Comparison of ENCODE assay signal across 19 cellular contexts in the genomic region with DNA sequence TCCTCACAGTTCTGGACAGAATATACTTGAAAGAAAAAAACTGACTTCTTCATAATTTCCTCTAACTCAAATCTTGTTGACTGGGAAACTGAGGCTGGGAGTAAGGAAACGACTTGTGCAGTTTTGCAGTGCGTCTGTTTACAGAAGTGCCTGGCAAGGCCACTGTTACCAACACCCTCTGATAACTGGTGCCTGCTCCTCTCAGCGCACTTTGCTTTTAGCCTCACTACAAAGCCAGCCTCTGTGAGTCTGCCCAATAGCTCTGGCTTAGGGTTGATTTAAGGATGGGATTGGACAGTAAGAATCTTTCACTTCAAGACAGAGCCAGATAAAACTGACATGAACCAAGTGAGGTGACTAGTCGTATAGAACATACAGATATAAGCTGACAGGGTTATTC.
DNase-seq lines count a peak whose midpoint lies in the region; ATAC-seq, FAIRE-seq and TF ChIP-seq lines count a peak whose summit lies in the region.
"Had no signal": no experiment of that assay in that cellular context is flagged by ENCODE, and none has a peak within 500 bp of the region (broad histone marks: within the 10 kb centered on the region; RNA-seq: fewer than 3 reads in every experiment).

No MANE protein-coding gene starts in this region.

- ATAC-seq in heart left ventricle: peak; percentile 49 to 76 (median 69)
- ATAC-seq in left ventricle myocardium superior: peak; percentile 73
- ATAC-seq: CD8-positive, alpha-beta T cell; HCT116 had no signal

- H2BK5ac ChIP-seq in H1 (ENCODE audit: low read depth, low read length): no peak overlapping the region

- 32 to 50% (median 47%) methylated on average over 4 of the region's 4 CpGs for WGBS in heart left ventricle, 4 donors
- WGBS in H1 (ENCODE audit: extremely low coverage in 1 of 2, insufficient coverage in 1 of 2, insufficient read length in 1 of 2, insufficient replicate concordance in 2 of 2, low coverage in 1 of 2, low lambda C conversion rate in 2 of 2, missing lambda C conversion rate in 1 of 2), 2 experiments: 96% methylated on average over 4 of the region's 4 CpGs; no CpG with 5 or more reads in 1 of the 2 experiments

- TF ChIP-seq POLR2A in heart left ventricle (IDR thresholded peaks at IDR 0.05) (no peak), H1 (IDR thresholded peaks at IDR 0.05; ENCODE audit: control extremely low read depth in 1 of 2, low read depth in 2 of 2, low read length in 2 of 2) (no peak)

- H4K91ac ChIP-seq in H1 (replicated peaks; ENCODE audit: insufficient read length, low read length): no peak overlapping the region

- H2BK15ac ChIP-seq in H1 (ENCODE audit: low read length): no peak overlapping the region

- no peak overlapping the region for H4K5ac ChIP-seq in H1 (ENCODE audit: insufficient read length, low read depth, low read length)

- H2BK12ac ChIP-seq in H1 (ENCODE audit: low read depth, low read length): no peak overlapping the region

- intact Hi-C loops in heart left ventricle (cut with DNase I) (loop anchor here in 2 of 10 donors (10.0 kb wide), 2 partner anchors 183 to 413 kb away; a partner anchor contains a TSS), left ventricle myocardium superior (cut with micrococcal nuclease) (no loop called here)

- TF ChIP-seq CTCF in heart left ventricle (IDR thresholded peaks at IDR 0.05) (no peak), right atrium auricular region (IDR thresholded peaks at IDR 0.05) (no peak), H1 (IDR thresholded peaks at IDR 0.05; ENCODE audit: control extremely low read depth in 1 of 3, insufficient read depth in 1 of 3, low read depth in 1 of 3, low read length in 3 of 3) (no peak)

- no peak overlapping the region for H4K8ac ChIP-seq in H1 (ENCODE audit: extremely low read depth, insufficient read depth, low read length)

- no peaks in the 10 kb centered on the region for H3K27me3 ChIP-seq in heart left ventricle
- H3K27me3 ChIP-seq in right atrium auricular region: no peaks in the 10 kb centered on the region
- no peaks in the 10 kb centered on the region for H3K27me3 ChIP-seq in H1 (replicated peaks in 1 of 4; ENCODE audit: control insufficient read depth in 3 of 4, extremely low read depth in 1 of 4, insufficient read depth in 3 of 4, low read length in 3 of 4)

- no peaks in the 10 kb centered on the region for H3K79me2 ChIP-seq in H1 (ENCODE audit: control insufficient read depth in 1 of 2, insufficient read depth in 2 of 2, low read length in 2 of 2)

- no peak overlapping the region for H2AFZ ChIP-seq in H1 (ENCODE audit: low read length)

- no peaks in the 10 kb centered on the region for H3K23me2 ChIP-seq in H1 (ENCODE audit: low read depth, low read length)

- POLR2A ChIA-PET in H1 (lab: Charles Lee; ENCODE audit: partially characterized antibody): no interaction called here

- no peaks in the 10 kb centered on the region for H4K20me1 ChIP-seq in H1 (replicated peaks in 1 of 2; ENCODE audit: control insufficient read depth in 1 of 2, insufficient read depth in 2 of 2, low read length in 2 of 2)

- no peaks in the 10 kb centered on the region for H3K79me1 ChIP-seq in H1 (ENCODE audit: low read depth, low read length)

- peak overlapping the region; percentile 47 for H3K23ac ChIP-seq in H1 (ENCODE audit: insufficient read length)

- CTCF ChIA-PET in H1 (lab: Charles Lee; ENCODE audit: partially characterized antibody): interaction anchor here (0.7 to 1.1 kb wide), 3 partner anchors 13 to 412 kb away, joined by 3 to 4 read pairs (median 3); no protein-coding TSS in a partner anchor

- DNase-seq in heart left ventricle (no peak), right atrium auricular region (ENCODE audit: low spot score) (no peak), H1 (ENCODE audit: low read depth in 1 of 2, low spot score in 2 of 2) (no peak), left ventricle myocardium superior (no peak), DMS79 treated with DMSO at 0.1 percent for 48 hours (lab: John Stamatoyannopoulos, UW) (no peak), CD1c-positive myeloid dendritic cell (ENCODE audit: extremely low spot score) (no peak), T-helper 1 cell (no peak)
- DNase-seq: C1 segment of cervical spinal cord; Caco-2; CD4-positive, CD25-positive, alpha-beta regulatory T cell; CD8-positive, alpha-beta T cell; DMS 273 treated with DMSO at 0.1 percent for 48 hours; DMS79; GF-D8; GOT3; H9 had no signal

- TF ChIP-seq EP300 in H1 (IDR thresholded peaks at IDR 0.05; ENCODE audit: borderline replicate concordance in 1 of 2, low read depth in 2 of 2, low read length in 2 of 2): no peak

- H3K56ac ChIP-seq in H1 (replicated peaks; ENCODE audit: insufficient read length, low read depth, low read length): no peak overlapping the region

- H3K9me3 ChIP-seq in heart left ventricle (no peaks in the 10 kb centered on the region), right atrium auricular region (no peaks in the 10 kb centered on the region), H1 (ENCODE audit: insufficient read depth in 2 of 2, low read depth in 1 of 2, low read length in 1 of 2) (no peaks in the 10 kb centered on the region)
- H3K9me3 ChIP-seq: Caco-2 had no signal

- no peak overlapping the region for H3K4ac ChIP-seq in H1 (replicated peaks; ENCODE audit: insufficient read length, low read depth, low read length)

- H3K4me2 ChIP-seq in H1 (ENCODE audit: insufficient read depth in 1 of 2, low read depth in 2 of 2, low read length in 2 of 2): no peak overlapping the region

- no peak overlapping the region for H3K4me3 ChIP-seq in heart left ventricle
- no peak overlapping the region for H3K4me3 ChIP-seq in right atrium auricular region
- no peak overlapping the region for H3K4me3 ChIP-seq in H1 (ENCODE audit: extremely low read depth in 1 of 4, insufficient read depth in 2 of 4, low read depth in 3 of 4, low read length in 4 of 4)

- H3K36me3 ChIP-seq in heart left ventricle (no peaks in the 10 kb centered on the region), right atrium auricular region (no peaks in the 10 kb centered on the region), H1 (ENCODE audit: control insufficient read depth in 2 of 4, insufficient read depth in 4 of 4, low read length in 3 of 4) (no peaks in the 10 kb centered on the region)

- H3K9ac ChIP-seq in H1 (replicated peaks in 1 of 4; ENCODE audit: extremely low read depth in 1 of 4, low read depth in 3 of 4, low read length in 3 of 4): no peak overlapping the region

- no peak for TF ChIP-seq RAD21 in H1 (IDR thresholded peaks at IDR 0.05 in 1 of 2, conservative IDR thresholded peaks at IDR 0.05 in 1 of 2; ENCODE audit: low read depth in 2 of 2, low read length in 2 of 2)

- no peak overlapping the region for H2BK120ac ChIP-seq in H1 (replicated peaks; ENCODE audit: low read depth, low read length)

- no peak overlapping the region for H3K18ac ChIP-seq in H1 (ENCODE audit: extremely low read depth, low read length)

- no peak overlapping the region for H3K14ac ChIP-seq in H1 (ENCODE audit: insufficient read length)

- no peak overlapping the region for H2AK5ac ChIP-seq in H1 (ENCODE audit: low read depth, low read length)

- FAIRE-seq in H1 (lab: Jason Lieb, UNC): no peak
- FAIRE-seq: GM12891, GM18507 had no signal

- peak overlapping the region in 1 of 12 donors; percentile 34 for H3K27ac ChIP-seq in heart left ventricle
- no peak overlapping the region for H3K27ac ChIP-seq in right atrium auricular region
- no peak overlapping the region for H3K27ac ChIP-seq in H1 (ENCODE audit: low read depth, low read length)

- peaks cover 0 to 44% (median 10%) of the 10 kb centered on the region in 12 donors for H3K4me1 ChIP-seq in heart left ventricle
- peaks cover 0 to 15% of the 10 kb centered on the region in 2 donors for H3K4me1 ChIP-seq in right atrium auricular region
- H3K4me1 ChIP-seq in H1 (replicated peaks in 1 of 4; ENCODE audit: control insufficient read depth in 3 of 4, insufficient read depth in 4 of 4, low read length in 3 of 4): peaks cover 0 to 3% (median under 1%) of the 10 kb centered on the region in 4 experiments; a peak in 1 of 7 replicates
- H3K4me1 ChIP-seq: Caco-2 had no signal

- no peak overlapping the region for H2BK20ac ChIP-seq in H1 (ENCODE audit: low read length)

TF ChIP-seq in H1, 55 proteins besides CTCF, POLR2A, EP300 and RAD21:
- TF ChIP-seq GABPA (IDR thresholded peaks at IDR 0.05; ENCODE audit: borderline replicate concordance, insufficient read depth, low read length) (no peak), KDM1A (IDR thresholded peaks at IDR 0.05; ENCODE audit: borderline replicate concordance, low read length) (no peak), MAFK (IDR thresholded peaks at IDR 0.05; ENCODE audit: low read depth, low read length) (no peak), ASH2L (IDR thresholded peaks at IDR 0.05; ENCODE audit: low read length) (no peak), NRF1 (IDR thresholded peaks at IDR 0.05; ENCODE audit: low read depth, low read length) (no peak), ZNF274 (IDR thresholded peaks at IDR 0.05; ENCODE audit: borderline replicate concordance, extremely low read depth, low read length) (no peak), SIN3A (conservative IDR thresholded peaks at IDR 0.05 in 1 of 2, IDR thresholded peaks at IDR 0.05 in 1 of 2; ENCODE audit: low read depth in 1 of 2, low read length in 2 of 2) (no peak), CEBPB (IDR thresholded peaks at IDR 0.05; ENCODE audit: low read depth, low read length) (no peak), BRCA1 (IDR thresholded peaks at IDR 0.05; ENCODE audit: low read depth, low read length) (no peak), JUND (IDR thresholded peaks at IDR 0.05; ENCODE audit: low read length) (no peak), JUN (IDR thresholded peaks at IDR 0.05; ENCODE audit: low read depth, low read length) (no peak), CBX5 (IDR thresholded peaks at IDR 0.05; ENCODE audit: low read depth, low read length) (no peak)
- TF ChIP-seq, protein P1, sequence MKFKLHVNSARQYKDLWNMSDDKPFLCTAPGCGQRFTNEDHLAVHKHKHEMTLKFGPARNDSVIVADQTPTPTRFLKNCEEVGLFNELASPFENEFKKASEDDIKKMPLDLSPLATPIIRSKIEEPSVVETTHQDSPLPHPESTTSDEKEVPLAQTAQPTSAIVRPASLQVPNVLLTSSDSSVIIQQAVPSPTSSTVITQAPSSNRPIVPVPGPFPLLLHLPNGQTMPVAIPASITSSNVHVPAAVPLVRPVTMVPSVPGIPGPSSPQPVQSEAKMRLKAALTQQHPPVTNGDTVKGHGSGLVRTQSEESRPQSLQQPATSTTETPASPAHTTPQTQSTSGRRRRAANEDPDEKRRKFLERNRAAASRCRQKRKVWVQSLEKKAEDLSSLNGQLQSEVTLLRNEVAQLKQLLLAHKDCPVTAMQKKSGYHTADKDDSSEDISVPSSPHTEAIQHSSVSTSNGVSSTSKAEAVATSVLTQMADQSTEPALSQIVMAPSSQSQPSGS (IDR thresholded peaks at IDR 0.05; ENCODE audit: low read length): no peak
